ENCODE assay signal across 20 cellular contexts in the genomic region with DNA sequence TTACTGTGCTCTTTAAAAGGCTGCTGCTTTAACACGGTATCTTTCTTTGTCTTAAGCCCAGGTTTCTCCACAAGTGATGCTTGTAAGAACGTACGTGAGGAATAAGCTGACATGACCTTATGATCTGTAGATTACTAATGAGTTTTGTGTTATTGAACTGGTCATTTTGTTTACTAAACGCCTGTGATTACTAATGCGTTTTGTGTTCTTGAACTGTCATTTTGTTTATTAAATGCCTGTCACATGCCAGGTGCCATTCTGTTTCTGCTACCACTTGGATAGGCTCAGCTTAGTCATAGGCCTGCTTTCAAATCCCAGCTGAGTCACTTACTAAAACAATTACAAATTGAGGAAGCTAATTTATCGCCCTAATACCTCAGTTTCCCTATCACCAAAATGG. TPM values are rescaled to one million over a fixed set of nuclear protein-coding genes. Genes with fewer than 3 reads are reported as not detected.
A peak's percentile ranks its signal among the peaks of the same experiment; 100 is the strongest.
DNase-seq lines count a peak whose midpoint lies in the region; ATAC-seq, FAIRE-seq and TF ChIP-seq lines count a peak whose summit lies in the region.
"Had no signal": no experiment of that assay in that cellular context is flagged by ENCODE, and none has a peak within 500 bp of the region (broad histone marks: within the 10 kb centered on the region; RNA-seq: fewer than 3 reads in every experiment).

No MANE protein-coding gene starts in this region.

- intact Hi-C loops in IMR-90 (cut with micrococcal nuclease) (no loop called here), prostate gland (cut with DNase I) (loop anchor here (5.0 kb wide), 1 partner anchor 87 kb away; no protein-coding TSS in a partner anchor), thyroid gland (cut with DNase I) (no loop called here)

- DNase-seq in IMR-90 = peak; percentile 50
- DNase-seq in mesenchymal stem cell = peak; percentile 78
- no peak for DNase-seq in activated CD4-positive, alpha-beta T cell treated with anti-CD3 and anti-CD28 coated beads for 48 hours
- no peak for DNase-seq in prostate gland (ENCODE audit: low spot score)
- no peak for DNase-seq in A172 (ENCODE audit: low spot score)
- no peak for DNase-seq in thyroid gland
- DNase-seq: ACHN; CD4-positive, alpha-beta memory T cell; DMS79; GOT3; HFFc6 had no signal

- POLR2A ChIA-PET in IMR-90 (lab: Charles Lee; ENCODE audit: unreplicated experiment) = interaction anchor here (0.6 kb wide), 1 partner anchor 39 kb away, joined by 3 read pairs; no protein-coding TSS in a partner anchor

- no peak for TF ChIP-seq RAD21 in IMR-90 (IDR thresholded peaks at IDR 0.05; ENCODE audit: low read length)

- H3K36me3 ChIP-seq in BLaER1 = no peaks in the 10 kb centered on the region
- no peaks in the 10 kb centered on the region for H3K36me3 ChIP-seq in IMR-90 (ENCODE audit: control insufficient read depth, insufficient read depth, low read length)
- H3K36me3 ChIP-seq in mesenchymal stem cell (ENCODE audit: control insufficient read depth in 1 of 2, insufficient read depth in 2 of 2, low read depth in 1 of 2, low read length in 2 of 2) = no peaks in the 10 kb centered on the region
- no peaks in the 10 kb centered on the region for H3K36me3 ChIP-seq in prostate gland
- no peaks in the 10 kb centered on the region for H3K36me3 ChIP-seq in thyroid gland
- H3K36me3 ChIP-seq: HAP-1 had no signal

- in situ Hi-C loops in IMR-90 (cut with MboI; ENCODE audit: low sequenced_read_pairs) = no loop called here

- no peak overlapping the region for H2BK5ac ChIP-seq in IMR-90 (ENCODE audit: low read depth, low read length, poor library complexity, severe bottlenecking)
- H2BK5ac ChIP-seq in mesenchymal stem cell (ENCODE audit: low read depth, low read length, poor library complexity, severe bottlenecking) = no peak overlapping the region

- H3K9me3 ChIP-seq in BLaER1 = no peaks in the 10 kb centered on the region
- no peaks in the 10 kb centered on the region for H3K9me3 ChIP-seq in IMR-90 (ENCODE audit: control insufficient read depth, insufficient read depth, low read length)
- H3K9me3 ChIP-seq in mesenchymal stem cell (ENCODE audit: control insufficient read depth, low read length) = no peaks in the 10 kb centered on the region
- H3K9me3 ChIP-seq in prostate gland = no peaks in the 10 kb centered on the region
- no peaks in the 10 kb centered on the region for H3K9me3 ChIP-seq in thyroid gland
- H3K9me3 ChIP-seq: HAP-1 had no signal

- no peaks in the 10 kb centered on the region for H3K79me1 ChIP-seq in IMR-90 (ENCODE audit: low read depth in 1 of 2, low read length in 2 of 2)
- no peaks in the 10 kb centered on the region for H3K79me1 ChIP-seq in mesenchymal stem cell (replicated peaks; ENCODE audit: low read length, poor library complexity, severe bottlenecking)

- H2BK120ac ChIP-seq in IMR-90 (ENCODE audit: low read depth, low read length) (no peak overlapping the region), mesenchymal stem cell (ENCODE audit: low read depth, low read length) (no peak overlapping the region)

- no peak overlapping the region for H2AK9ac ChIP-seq in IMR-90 (replicated peaks; ENCODE audit: low read depth, low read length, poor library complexity)

- H3K9ac ChIP-seq in BLaER1 = no peak overlapping the region
- H3K9ac ChIP-seq in IMR-90 (ENCODE audit: low read depth, low read length) = no peak overlapping the region
- no peak overlapping the region for H3K9ac ChIP-seq in mesenchymal stem cell (ENCODE audit: low read length)

- WGBS in IMR-90 (ENCODE audit: extremely low coverage in 2 of 2, insufficient read length in 1 of 2), 2 experiments = 30% methylated on average over 2 of the region's 6 CpGs; no CpG with 5 or more reads in 1 of the 2 experiments
- 3% methylated on average over 5 of the region's 6 CpGs for WGBS in mesenchymal stem cell
- WGBS in prostate gland = 91% methylated on average over 6 of the region's 6 CpGs
- WGBS in thyroid gland, 2 donors = 92 to 93% methylated on average over 6 of the region's 6 CpGs

- H4K5ac ChIP-seq in IMR-90 (ENCODE audit: low read depth, low read length) = no peak overlapping the region; the same call in 1 of the 2 replicates

- no peak for ATAC-seq in IMR-90 (ENCODE audit: low read depth)

- dilution Hi-C loops in IMR-90 (cut with HindIII; ENCODE audit: low sequenced_read_pairs, unreplicated experiment) = no loop called here

- no TSS peak for BruUV-seq in IMR-90 (replicated peaks; lab: Mats Ljungman, UMichigan)

- no peak overlapping the region for H3K56ac ChIP-seq in IMR-90 (ENCODE audit: extremely low read depth, insufficient read depth, low read length)

- H2BK15ac ChIP-seq in IMR-90 (ENCODE audit: low read depth, low read length) (no peak overlapping the region), mesenchymal stem cell (ENCODE audit: low read depth, poor library complexity, severe bottlenecking) (no peak overlapping the region)

- TF ChIP-seq POLR2A in IMR-90 (IDR thresholded peaks at IDR 0.05; ENCODE audit: low read depth, low read length) = no peak
- no peak for TF ChIP-seq POLR2A in prostate gland (IDR thresholded peaks at IDR 0.05)
- no peak for TF ChIP-seq POLR2A in thyroid gland (IDR thresholded peaks at IDR 0.05)

- H4K20me1 ChIP-seq in BLaER1 (no peaks in the 10 kb centered on the region), IMR-90 (ENCODE audit: insufficient read depth, low read length) (no peaks in the 10 kb centered on the region)

- H3K18ac ChIP-seq in IMR-90 (ENCODE audit: low read depth, low read length) (no peak overlapping the region), mesenchymal stem cell (ENCODE audit: low read depth in 1 of 2, low read length in 2 of 2) (no peak overlapping the region)

- H4K91ac ChIP-seq in IMR-90 (ENCODE audit: insufficient read depth, low read depth, low read length) = no peak overlapping the region
- no peak overlapping the region for H4K91ac ChIP-seq in mesenchymal stem cell (ENCODE audit: low read length)

- H3K4me2 ChIP-seq in BLaER1 = peak overlapping the region; percentile 61; the same call in 1 of the 2 replicates
- H3K4me2 ChIP-seq in IMR-90 (ENCODE audit: low read depth, low read length) = no peak overlapping the region
- H3K4me2 ChIP-seq in mesenchymal stem cell (ENCODE audit: low read length, poor library complexity, severe bottlenecking) = no peak overlapping the region

- H2BK20ac ChIP-seq in IMR-90 (ENCODE audit: low read depth, low read length) = no peak overlapping the region

- H4K8ac ChIP-seq in IMR-90 (ENCODE audit: low read depth in 2 of 2, low read length in 2 of 2) = no peak overlapping the region
- no peak overlapping the region for H4K8ac ChIP-seq in mesenchymal stem cell (ENCODE audit: low read length)

- H3K27ac ChIP-seq in BLaER1 (no peak overlapping the region), IMR-90 (ENCODE audit: insufficient read depth, low read length) (no peak overlapping the region), mesenchymal stem cell (ENCODE audit: low read length, poor library complexity, severe bottlenecking) (no peak overlapping the region), prostate gland (no peak overlapping the region), thyroid gland (no peak overlapping the region)
- H3K27ac ChIP-seq: 22Rv1, C4-2B, HL-60 had no signal

- CTCF ChIA-PET in IMR-90 (lab: Yijun Ruan, JAX) = no interaction called here

- H3K14ac ChIP-seq in IMR-90 (replicated peaks; ENCODE audit: low read depth, low read length) (no peak overlapping the region), mesenchymal stem cell (ENCODE audit: low read length in 2 of 2) (no peak overlapping the region)

- H3K4me1 ChIP-seq in BLaER1 (peaks cover 81% of the 10 kb centered on the region), IMR-90 (ENCODE audit: control insufficient read depth, insufficient read depth, low read length) (peaks cover 2% of the 10 kb centered on the region; the same call in 1 of the 2 replicates), mesenchymal stem cell (ENCODE audit: control insufficient read depth, insufficient read depth, low read depth, low read length) (peaks cover 1% of the 10 kb centered on the region), prostate gland (replicated peaks) (no peaks in the 10 kb centered on the region), thyroid gland (no peaks in the 10 kb centered on the region)

- no peak overlapping the region for H3K4ac ChIP-seq in IMR-90 (ENCODE audit: low read depth, low read length)
- no peak overlapping the region for H3K4ac ChIP-seq in mesenchymal stem cell (ENCODE audit: low read depth in 1 of 2, low read length in 2 of 2)

- H3K27me3 ChIP-seq in BLaER1 = no peaks in the 10 kb centered on the region
- no peaks in the 10 kb centered on the region for H3K27me3 ChIP-seq in IMR-90 (ENCODE audit: control insufficient read depth, insufficient read depth, low read length)
- no peaks in the 10 kb centered on the region for H3K27me3 ChIP-seq in mesenchymal stem cell (ENCODE audit: control insufficient read depth in 1 of 2, insufficient read depth in 1 of 2, low read length in 2 of 2)
- H3K27me3 ChIP-seq in prostate gland (replicated peaks; ENCODE audit: insufficient read depth) = no peaks in the 10 kb centered on the region
- H3K27me3 ChIP-seq in thyroid gland = no peaks in the 10 kb centered on the region

- H3K4me3 ChIP-seq in BLaER1 (no peak overlapping the region), IMR-90 (ENCODE audit: insufficient read depth, low read depth, low read length) (no peak overlapping the region), mesenchymal stem cell (ENCODE audit: insufficient read depth in 1 of 2, low read depth in 1 of 2, low read length in 2 of 2) (no peak overlapping the region), prostate gland (no peak overlapping the region), thyroid gland (replicated peaks in 1 of 3) (no peak overlapping the region)
- H3K4me3 ChIP-seq: HAP-1 had no signal

- peak; percentile 88 for FAIRE-seq in TTC549 (lab: Jason Lieb, UNC)
- FAIRE-seq: G401.6, GM12892, GM19239 had no signal

- TF ChIP-seq CTCF in IMR-90 (conservative IDR thresholded peaks at IDR 0.05; ENCODE audit: low read depth, low read length) (no peak), prostate gland (IDR thresholded peaks at IDR 0.05) (no peak), thyroid gland (IDR thresholded peaks at IDR 0.05) (no peak)

- H2AK5ac ChIP-seq in IMR-90 (ENCODE audit: low read depth, low read length) = no peak overlapping the region
- no peak overlapping the region for H2AK5ac ChIP-seq in mesenchymal stem cell (ENCODE audit: low read length, severe bottlenecking)

- H3K23ac ChIP-seq in IMR-90 (ENCODE audit: low read depth, low read length) (no peak overlapping the region), mesenchymal stem cell (ENCODE audit: low read length in 2 of 2) (no peak overlapping the region)

- H3K9me1 ChIP-seq in IMR-90 (ENCODE audit: insufficient read depth, low read length) = peaks cover 3% of the 10 kb centered on the region; the same call in 1 of the 2 replicates

- H2AFZ ChIP-seq in IMR-90 (replicated peaks; ENCODE audit: low read length, poor library complexity) = no peak overlapping the region
- H2AFZ ChIP-seq in mesenchymal stem cell (ENCODE audit: low read depth, low read length) = no peak overlapping the region

- no peak overlapping the region for H2BK12ac ChIP-seq in mesenchymal stem cell (ENCODE audit: low read length in 2 of 2)

RNA-seq across cellular contexts. Expression of gene HGF, which starts 4.6 kb away (rescaled TPM):
- total RNA-seq in IMR-90 (2012; rRNA removed) (38.3 and 50.9 TPM in 2 replicates), prostate gland (1 to 10 TPM; 7.5 to 8.1 TPM), thyroid gland (10 to 100 TPM in 3 of 4 donors, 1 to 10 TPM in 1; 9.7 to 31.4 (median 12.6) TPM)
- polyA plus RNA-seq in IMR-90 (2012; rRNA removed) = 14.4 and 16.8 TPM in 2 replicates
- polyA plus RNA-seq in IMR-90 (2012; cell fraction: cytosol; rRNA removed) = 5.0 and 9.8 TPM in 2 replicates
- 3.2 and 38.7 TPM in 2 replicates for polyA plus RNA-seq in IMR-90 (2012; cell fraction: nucleus; rRNA removed; ENCODE audit: low replicate concordance)
- 103 TPM for polyA plus RNA-seq in mesenchymal stem cell (2013, experiment 1 of 2)
- 107 TPM for polyA plus RNA-seq in mesenchymal stem cell (2013, experiment 2 of 2)
- not detected in 2 replicates for total RNA-seq in A172 (2014; rRNA removed; shearing (Covaris generic))
- total RNA-seq: CD4-positive, alpha-beta memory T cell had no signal
- polyA plus RNA-seq: CD4-positive, alpha-beta memory T cell had no signal

Comparison
In these comparisons a context has a peak if more than half of its experiments do, and no peak if none do; other contexts are left out.
1. DNase-seq: peak in IMR-90 (single experiment) and mesenchymal stem cell (single experiment); none in activated CD4-positive, alpha-beta T cell treated with anti-CD3 and anti-CD28 coated beads for 48 hours (single experiment), prostate gland (single experiment), A172 (single experiment) and thyroid gland (0 of 2).